7 cellular contexts compared by ENCODE assay signal in the genomic region with DNA sequence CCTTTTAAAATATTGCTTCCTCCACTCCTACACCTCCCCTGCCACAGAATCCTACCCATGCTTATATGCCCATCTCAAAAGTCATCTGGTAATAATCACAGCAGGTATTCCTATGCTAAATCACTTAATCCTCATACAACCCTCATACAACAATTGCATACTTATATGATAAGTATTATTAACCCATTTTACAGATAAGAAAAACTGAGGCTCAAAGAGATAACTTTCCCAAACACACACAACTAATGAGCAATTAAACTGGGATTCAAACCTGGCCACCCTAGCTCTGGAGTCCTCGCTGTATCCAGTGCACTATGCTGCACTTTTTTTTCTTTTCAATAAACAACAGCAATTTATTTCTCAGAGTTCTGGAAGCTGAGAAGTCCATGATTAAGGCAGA.
"Had no signal": no experiment of that assay in that cellular context is flagged by ENCODE, and none has a peak within 500 bp of the region (broad histone marks: within the 10 kb centered on the region; RNA-seq: fewer than 3 reads in every experiment).

No MANE protein-coding gene starts in this region.

- H3K27ac Mint-ChIP-seq: IgD-negative memory B cell had no signal

- H3K36me3 Mint-ChIP-seq: IgD-negative memory B cell had no signal

- DNase-seq: IMR-90, KBM-7, KG1 had no signal

- H3K9ac ChIP-seq: KMS-11 had no signal

- H3K27ac ChIP-seq: HL-60, KMS-11 had no signal

- FAIRE-seq: HTR-8/SVneo had no signal

- H3K4me3 Mint-ChIP-seq: IgD-negative memory B cell had no signal

- H3K4me2 ChIP-seq: KMS-11 had no signal
